In the genomic region with DNA sequence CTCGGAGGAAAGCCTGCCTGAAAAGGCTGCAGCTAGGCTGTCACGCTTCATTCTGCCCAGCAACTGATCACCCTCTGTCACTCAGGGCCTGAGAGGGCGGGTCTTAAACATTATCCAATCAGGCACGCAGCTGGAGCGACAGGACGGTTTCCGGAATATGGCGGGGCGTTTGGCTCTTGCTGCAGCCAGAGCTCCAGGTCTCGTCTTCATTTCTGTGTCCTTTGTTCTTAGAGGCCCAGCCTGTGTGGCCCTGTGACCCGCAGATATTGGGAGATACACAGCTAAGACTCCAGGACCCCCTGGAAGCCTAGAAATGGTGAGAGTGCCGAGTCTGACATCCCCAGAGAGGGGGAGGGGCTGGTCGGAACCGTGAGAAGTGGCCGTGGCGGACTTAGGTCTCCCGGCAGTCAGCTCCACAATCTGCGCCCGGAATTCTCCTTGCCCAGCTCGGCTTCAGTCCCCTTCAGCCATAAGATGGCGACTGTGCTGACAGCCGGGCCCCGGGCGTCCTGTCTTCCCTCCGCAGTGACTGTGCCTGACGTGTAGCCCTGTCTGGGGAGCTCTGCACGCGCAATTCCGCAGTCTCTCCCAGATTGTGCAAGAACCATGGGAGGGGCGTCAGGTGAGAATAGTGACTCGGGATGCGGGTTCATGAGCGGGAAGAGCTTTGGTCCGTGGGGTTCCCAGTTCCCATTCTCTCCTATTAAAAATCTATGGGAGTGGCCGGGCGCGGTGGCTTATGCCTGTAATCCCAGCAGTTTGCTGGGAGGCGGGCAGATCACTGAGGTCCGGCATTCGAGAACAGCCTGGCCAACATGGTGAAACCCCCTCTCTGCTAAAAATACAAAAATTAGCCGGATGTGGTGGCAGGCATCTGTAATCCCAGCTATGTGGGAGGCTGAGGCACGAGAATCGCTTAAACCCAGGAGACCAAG, we compare ENCODE assay signal across 8 cellular contexts. TPM values are rescaled to one million over a fixed set of nuclear protein-coding genes. Genes with fewer than 3 reads are reported as not detected.
DNase-seq lines count a peak whose midpoint lies in the region; ATAC-seq, FAIRE-seq and TF ChIP-seq lines count a peak whose summit lies in the region.

A gene (plus strand): TSS at position 144 of the 935 bp plus-strand sequence. CDS start 170 bp downstream, at position 314.

- H3K27ac ChIP-seq in A673 (ENCODE audit: low read depth, low read length, poor library complexity, severe bottlenecking) (no peak within 1 kb of the TSS), small intestine (ENCODE audit: low read depth in 1 of 2, low read length in 1 of 2) (peak within 1 kb of the TSS; percentile 91 to 95)

- WGBS in small intestine, 3 donors: 1 to 2% (median 1%) methylated on average over 43 of the region's 43 CpGs

- H3K36me3 ChIP-seq in A673 (ENCODE audit: insufficient read depth, low read length, poor library complexity, severe bottlenecking) (no peaks in the 10 kb centered on the region), bronchial epithelial cell (ENCODE audit: control insufficient read depth, insufficient read depth, low read length) (peaks cover 1% of the 10 kb centered on the region), small intestine (ENCODE audit: control insufficient read depth in 2 of 2, insufficient read depth in 2 of 2, low read length in 2 of 2) (peaks cover 2 to 4% of the 10 kb centered on the region in 2 donors)

- DNase-seq in A673 (ENCODE audit: low spot score) (peak; percentile 68), NCI-H2171 treated with DMSO at 0.1 percent for 48 hours (lab: John Stamatoyannopoulos, UW) (peak; percentile 85), bronchial epithelial cell (ENCODE audit: low read depth) (peak; percentile 87), iPS-NIHi7 (ENCODE audit: extremely low spot score) (peak; percentile 96), small intestine (peak; percentile 97)

- BruUV-seq in A673 (replicated peaks; lab: Mats Ljungman, UMichigan): no TSS peak

- TF ChIP-seq CTCF in A673 (conservative IDR thresholded peaks at IDR 0.05; ENCODE audit: low read depth, low read length) (no peak), WI38 (IDR thresholded peaks at IDR 0.05; ENCODE audit: low read depth, low read length) (no peak), bronchial epithelial cell (IDR thresholded peaks at IDR 0.05; ENCODE audit: insufficient read depth, low read length, severe bottlenecking) (peak; percentile 3)

- H3K27me3 ChIP-seq in A673 (replicated peaks; ENCODE audit: insufficient read depth, low read depth, low read length, poor library complexity) (no peaks in the 10 kb centered on the region), bronchial epithelial cell (ENCODE audit: control insufficient read depth, insufficient read depth, low read length) (no peaks in the 10 kb centered on the region), small intestine (ENCODE audit: control insufficient read depth in 2 of 2, insufficient read depth in 2 of 2, low read length in 2 of 2) (no peaks in the 10 kb centered on the region)

- H3K9me3 ChIP-seq in A673 (ENCODE audit: low read depth, low read length, poor library complexity, severe bottlenecking) (peaks cover 20% of the 10 kb centered on the region), small intestine (ENCODE audit: control insufficient read depth, low read depth) (peaks cover 1% of the 10 kb centered on the region)

- H3K4me1 ChIP-seq in A673 (ENCODE audit: insufficient read depth, low read length, poor library complexity, severe bottlenecking) (no peaks in the 10 kb centered on the region), small intestine (ENCODE audit: control insufficient read depth in 2 of 2, insufficient read depth in 1 of 2, low read depth in 1 of 2, low read length in 1 of 2) (peaks cover 0 to 6% of the 10 kb centered on the region in 2 donors)

- FAIRE-seq in bronchial epithelial cell (lab: Jason Lieb, UNC) (no peak), small intestine (lab: Jason Lieb, UNC) (peak; percentile 65)

- POLR2A ChIA-PET in A673 (lab: Charles Lee; ENCODE audit: low non-redundant PET): interaction anchor here (0.6 kb wide), 1 partner anchor 339 kb away, joined by 8 read pairs; no protein-coding TSS in a partner anchor

- CTCF ChIA-PET in A673 (lab: Charles Lee): no interaction called here

- intact Hi-C loops in A673 (cut with micrococcal nuclease; ENCODE audit: unreplicated experiment): no loop called here

- peak; percentile 100 for ATAC-seq in GM18867 (IDR thresholded peaks at IDR 0.05; ENCODE audit: unreplicated experiment)
- ATAC-seq in HG03103 (IDR thresholded peaks at IDR 0.05; ENCODE audit: low read depth, unreplicated experiment): peak; percentile 100

- H3K4me3 ChIP-seq in A673 (ENCODE audit: low read depth, low read length, poor library complexity, severe bottlenecking) (peak within 1 kb of the TSS; percentile 42), WI38 (ENCODE audit: low read depth, low read length) (peak within 1 kb of the TSS; percentile 84), bronchial epithelial cell (ENCODE audit: low read depth, low read length) (peak within 1 kb of the TSS; percentile 81), small intestine (ENCODE audit: low read depth in 1 of 2, low read length in 2 of 2) (peak within 1 kb of the TSS; percentile 79 to 94)

RNA-seq across cellular contexts. Expression of the gene that starts here (rescaled TPM):
- total RNA-seq in A673 (2021): 0.90 TPM in 1 of 2 replicates, not detected in the other
- total RNA-seq in bronchial epithelial cell: 2.6 and 7.0 TPM in 2 replicates
- 1 to 10 TPM; 3.1 to 6.3 (median 3.5) TPM for polyA plus RNA-seq in small intestine

Comparison
In these comparisons a context has a peak if more than half of its experiments do, and no peak if none do; other contexts are left out.
1. Peak in DNase-seq and H3K4me3 ChIP-seq in A673; RNA of the gene not detected or under 1 TPM.